In genomic region chr6:3421145-3421544, GRCh38 we compare ENCODE assay signal across 1 cellular context.
TF ChIP-seq lines count a peak whose summit lies in the region.

No MANE protein-coding gene starts in this region.

TF ChIP-seq in HepG2, 621 proteins besides CTCF, POLR2A, EP300 and RAD21 (continued from another document):
- TF ChIP-seq ZBTB39 (CRISPR knock-in tag; IDR thresholded peaks at IDR 0.05) (no peak), MXD3 (CRISPR knock-in tag; IDR thresholded peaks at IDR 0.05) (no peak), XRCC5 (optimal IDR thresholded peaks at IDR 0.05; ENCODE audit: low read length) (no peak), ZC3H4 (CRISPR knock-in tag; IDR thresholded peaks at IDR 0.05; ENCODE audit: borderline replicate concordance) (no peak), NR2F6 (IDR thresholded peaks at IDR 0.05) (no peak), NR2F6 (CRISPR knock-in tag; IDR thresholded peaks at IDR 0.05) (no peak), FOXK2 (IDR thresholded peaks at IDR 0.05) (no peak), PRDM10 (CRISPR knock-in tag; IDR thresholded peaks at IDR 0.05; ENCODE audit: low read depth) (no peak), ZNF512 (CRISPR knock-in tag; IDR thresholded peaks at IDR 0.05) (no peak), CREM (IDR thresholded peaks at IDR 0.05) (no peak), CREM (CRISPR knock-in tag; IDR thresholded peaks at IDR 0.05) (no peak), ZNF788 (CRISPR knock-in tag; IDR thresholded peaks at IDR 0.05; ENCODE audit: borderline replicate concordance) (no peak), SIN3B (IDR thresholded peaks at IDR 0.05; ENCODE audit: low read length) (no peak), ATF3 (CRISPR knock-in tag; IDR thresholded peaks at IDR 0.05) (no peak)
